In the genomic region with DNA sequence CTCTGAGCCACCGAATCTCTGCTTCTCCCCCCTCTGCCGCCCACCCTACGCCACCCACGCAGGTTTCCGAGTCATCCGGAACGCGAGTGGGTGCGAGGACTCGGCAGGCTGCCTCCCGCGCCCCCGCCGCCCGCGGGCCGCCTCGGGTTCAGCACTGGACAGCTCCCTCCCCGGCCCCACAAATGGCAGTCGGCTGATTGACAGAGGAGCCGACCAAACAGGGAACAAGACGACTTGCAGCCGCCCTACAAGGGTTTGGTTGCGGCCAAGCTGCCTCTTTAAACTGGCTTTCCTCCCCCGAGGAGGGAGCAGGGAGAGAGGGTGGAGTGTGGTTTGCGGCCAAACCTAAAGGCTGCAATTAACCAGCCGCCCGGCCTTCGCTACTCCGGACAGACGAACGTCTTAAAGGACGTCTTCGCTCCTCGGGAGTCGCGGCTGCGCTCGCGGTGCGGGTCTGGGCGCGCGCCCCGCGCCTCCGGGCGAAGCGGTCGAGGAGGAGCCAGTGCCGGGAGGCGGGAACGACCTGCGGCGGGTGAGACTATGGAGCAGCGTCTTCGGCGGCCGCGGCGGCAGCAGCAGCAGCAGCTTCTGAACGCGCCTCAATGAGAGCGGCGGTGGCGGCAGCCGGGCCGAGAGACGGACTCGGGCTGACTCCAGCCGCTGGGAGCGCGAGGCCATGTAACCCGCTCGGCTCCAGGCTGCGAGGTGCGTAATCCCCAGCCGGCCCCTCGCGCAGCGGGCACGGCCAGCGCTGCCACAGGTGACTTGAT, we compare ENCODE assay signal across 9 cellular contexts. TPM values are rescaled to one million over a fixed set of nuclear protein-coding genes. Genes with fewer than 3 reads are reported as not detected.
DNase-seq lines count a peak whose midpoint lies in the region; ATAC-seq and TF ChIP-seq lines count a peak whose summit lies in the region.
"Had no signal": no experiment of that assay in that cellular context is flagged by ENCODE, and none has a peak within 500 bp of the region (broad histone marks: within the 10 kb centered on the region; RNA-seq: fewer than 3 reads in every experiment).

A gene with protein sequence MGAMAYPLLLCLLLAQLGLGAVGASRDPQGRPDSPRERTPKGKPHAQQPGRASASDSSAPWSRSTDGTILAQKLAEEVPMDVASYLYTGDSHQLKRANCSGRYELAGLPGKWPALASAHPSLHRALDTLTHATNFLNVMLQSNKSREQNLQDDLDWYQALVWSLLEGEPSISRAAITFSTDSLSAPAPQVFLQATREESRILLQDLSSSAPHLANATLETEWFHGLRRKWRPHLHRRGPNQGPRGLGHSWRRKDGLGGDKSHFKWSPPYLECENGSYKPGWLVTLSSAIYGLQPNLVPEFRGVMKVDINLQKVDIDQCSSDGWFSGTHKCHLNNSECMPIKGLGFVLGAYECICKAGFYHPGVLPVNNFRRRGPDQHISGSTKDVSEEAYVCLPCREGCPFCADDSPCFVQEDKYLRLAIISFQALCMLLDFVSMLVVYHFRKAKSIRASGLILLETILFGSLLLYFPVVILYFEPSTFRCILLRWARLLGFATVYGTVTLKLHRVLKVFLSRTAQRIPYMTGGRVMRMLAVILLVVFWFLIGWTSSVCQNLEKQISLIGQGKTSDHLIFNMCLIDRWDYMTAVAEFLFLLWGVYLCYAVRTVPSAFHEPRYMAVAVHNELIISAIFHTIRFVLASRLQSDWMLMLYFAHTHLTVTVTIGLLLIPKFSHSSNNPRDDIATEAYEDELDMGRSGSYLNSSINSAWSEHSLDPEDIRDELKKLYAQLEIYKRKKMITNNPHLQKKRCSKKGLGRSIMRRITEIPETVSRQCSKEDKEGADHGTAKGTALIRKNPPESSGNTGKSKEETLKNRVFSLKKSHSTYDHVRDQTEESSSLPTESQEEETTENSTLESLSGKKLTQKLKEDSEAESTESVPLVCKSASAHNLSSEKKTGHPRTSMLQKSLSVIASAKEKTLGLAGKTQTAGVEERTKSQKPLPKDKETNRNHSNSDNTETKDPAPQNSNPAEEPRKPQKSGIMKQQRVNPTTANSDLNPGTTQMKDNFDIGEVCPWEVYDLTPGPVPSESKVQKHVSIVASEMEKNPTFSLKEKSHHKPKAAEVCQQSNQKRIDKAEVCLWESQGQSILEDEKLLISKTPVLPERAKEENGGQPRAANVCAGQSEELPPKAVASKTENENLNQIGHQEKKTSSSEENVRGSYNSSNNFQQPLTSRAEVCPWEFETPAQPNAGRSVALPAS (N-terminal part only) (plus strand): TSS at position 541 of the 770 bp plus-strand sequence. CDS start 420 bp downstream, outside the sequence.

- peaks cover 0 to 12% (median 2%) of the 10 kb centered on the region in 3 donors for H3K36me3 Mint-ChIP-seq in naive thymus-derived CD8-positive, alpha-beta T cell

- H3K9ac ChIP-seq in DND-41 (ENCODE audit: low read depth, low read length), result no peak within 1 kb of the TSS
- H3K9ac ChIP-seq in NT2/D1 (ENCODE audit: insufficient read length, low read depth), result peak within 1 kb of the TSS; percentile 39

- H3K36me3 ChIP-seq in DND-41 (ENCODE audit: insufficient read depth, low read length) (no peaks in the 10 kb centered on the region), NT2/D1 (ENCODE audit: insufficient read depth, insufficient read length, low read length) (no peaks in the 10 kb centered on the region)

- H3K4me1 ChIP-seq in DND-41 (ENCODE audit: insufficient read depth, low read length), result no peaks in the 10 kb centered on the region
- H3K4me1 ChIP-seq in NT2/D1 (ENCODE audit: insufficient read depth, insufficient read length), result peaks cover 7% of the 10 kb centered on the region

- DNase-seq in DND-41 (peak; percentile 47), HT-29 (ENCODE audit: low spot score) (peak; percentile 89), NT2/D1 (ENCODE audit: low read depth, low spot score) (peak; percentile 91), foreskin fibroblast (peak; percentile 87 to 93), HCEC 1CT (no peak)
- peak; percentile 34 for DNase-seq in activated naive CD4-positive, alpha-beta T cell treated with Interleukin-2 at 50 U/mL for 16 hours
- DNase-seq in naive thymus-derived CD8-positive, alpha-beta T cell, result peak; percentile 8 to 79 (median 46)
- peak; percentile 13 for DNase-seq in stimulated activated naive CD4-positive, alpha-beta T cell treated with Interleukin-2 at 50 U/mL for 16 hours (lab: John Stamatoyannopoulos, UW)

- H3K79me2 ChIP-seq in DND-41 (ENCODE audit: insufficient read depth, low read length), result no peaks in the 10 kb centered on the region

- no peak within 1 kb of the TSS for H3K4me2 ChIP-seq in DND-41 (ENCODE audit: insufficient read depth, low read length)

- POLR2A ChIA-PET in naive thymus-derived CD8-positive, alpha-beta T cell (lab: Charles Lee), result no interaction called here

- peaks cover 7 to 15% (median 8%) of the 10 kb centered on the region in 4 donors for H3K4me1 Mint-ChIP-seq in naive thymus-derived CD8-positive, alpha-beta T cell

- H3K27me3 ChIP-seq in DND-41 (ENCODE audit: insufficient read depth, low read length, poor library complexity), result no peaks in the 10 kb centered on the region
- H3K27me3 ChIP-seq in NT2/D1 (ENCODE audit: insufficient read depth, insufficient read length), result peaks cover 73% of the 10 kb centered on the region

- H3K9me3 ChIP-seq in DND-41 (ENCODE audit: insufficient read depth, low read length, severe bottlenecking), result no peaks in the 10 kb centered on the region
- no peaks in the 10 kb centered on the region for H3K9me3 ChIP-seq in NT2/D1 (ENCODE audit: insufficient read depth, low read length)

- H3K27ac ChIP-seq in DND-41 (ENCODE audit: low read length), result no peak within 1 kb of the TSS

- H2AFZ ChIP-seq in DND-41 (ENCODE audit: low read depth, low read length), result no peak within 1 kb of the TSS

- peaks cover 0 to 22% (median 9%) of the 10 kb centered on the region in 9 donors for H3K9me3 Mint-ChIP-seq in naive thymus-derived CD8-positive, alpha-beta T cell

- peak within 1 kb of the TSS in 2 of 10 donors; percentile 24 to 66 for H3K27ac Mint-ChIP-seq in naive thymus-derived CD8-positive, alpha-beta T cell

- no peak; the same call in 2 of the 3 replicates for ATAC-seq in DND-41 (ENCODE audit: insufficient read depth, low read depth)
- ATAC-seq in naive thymus-derived CD8-positive, alpha-beta T cell, result peak; percentile 66 to 71

- H4K20me1 ChIP-seq in DND-41 (ENCODE audit: insufficient read depth, low read length), result no peaks in the 10 kb centered on the region

- TF ChIP-seq CTCF in DND-41 (IDR thresholded peaks at IDR 0.05; ENCODE audit: borderline replicate concordance, extremely low read depth, low read length, poor library complexity, severe bottlenecking), result no peak
- no peak for TF ChIP-seq CTCF in foreskin fibroblast (IDR thresholded peaks at IDR 0.05; ENCODE audit: low read depth, low read length)

- peaks cover 39 to 80% (median 43%) of the 10 kb centered on the region in 5 donors for H3K27me3 Mint-ChIP-seq in naive thymus-derived CD8-positive, alpha-beta T cell

- peak within 1 kb of the TSS; percentile 14 to 71 (median 62) for H3K4me3 Mint-ChIP-seq in naive thymus-derived CD8-positive, alpha-beta T cell

- no peak within 1 kb of the TSS for H3K4me3 ChIP-seq in DND-41 (ENCODE audit: low read depth in 1 of 2, low read length in 2 of 2)
- H3K4me3 ChIP-seq in NT2/D1 (ENCODE audit: insufficient read length, low read depth), result peak within 1 kb of the TSS; percentile 73
- peak within 1 kb of the TSS; percentile 49 to 53 for H3K4me3 ChIP-seq in foreskin fibroblast (ENCODE audit: low read depth in 1 of 2, low read length in 2 of 2)

RNA-seq across cellular contexts. Expression of the gene that starts here (rescaled TPM):
- 0.83 and 3.1 TPM in 2 replicates for total RNA-seq in HT-29 (2014; rRNA removed; shearing (Covaris generic))
- total RNA-seq in naive thymus-derived CD8-positive, alpha-beta T cell, result not detected
- polyA plus RNA-seq in naive thymus-derived CD8-positive, alpha-beta T cell, result not detected
- total RNA-seq: T-helper 1 cell treated with Interleukin-12 subunit alpha and Interleukin-12 subunit beta and Interleukin-4 antibody, amounts not matched to agents 30 ng/mL and 1 ng/mL, for 36 hours had no signal

Comparison
In these comparisons a context has a peak if more than half of its experiments do, and no peak if none do; other contexts are left out.
1. Peak in DNase-seq and ATAC-seq in naive thymus-derived CD8-positive, alpha-beta T cell; RNA of the gene not detected or under 1 TPM.
2. H3K4me3 ChIP-seq: peak in NT2/D1 (single experiment) and foreskin fibroblast (2 of 2); none in DND-41 (0 of 2).